Comparison of ENCODE assay signal across 8 cellular contexts in the genomic region with DNA sequence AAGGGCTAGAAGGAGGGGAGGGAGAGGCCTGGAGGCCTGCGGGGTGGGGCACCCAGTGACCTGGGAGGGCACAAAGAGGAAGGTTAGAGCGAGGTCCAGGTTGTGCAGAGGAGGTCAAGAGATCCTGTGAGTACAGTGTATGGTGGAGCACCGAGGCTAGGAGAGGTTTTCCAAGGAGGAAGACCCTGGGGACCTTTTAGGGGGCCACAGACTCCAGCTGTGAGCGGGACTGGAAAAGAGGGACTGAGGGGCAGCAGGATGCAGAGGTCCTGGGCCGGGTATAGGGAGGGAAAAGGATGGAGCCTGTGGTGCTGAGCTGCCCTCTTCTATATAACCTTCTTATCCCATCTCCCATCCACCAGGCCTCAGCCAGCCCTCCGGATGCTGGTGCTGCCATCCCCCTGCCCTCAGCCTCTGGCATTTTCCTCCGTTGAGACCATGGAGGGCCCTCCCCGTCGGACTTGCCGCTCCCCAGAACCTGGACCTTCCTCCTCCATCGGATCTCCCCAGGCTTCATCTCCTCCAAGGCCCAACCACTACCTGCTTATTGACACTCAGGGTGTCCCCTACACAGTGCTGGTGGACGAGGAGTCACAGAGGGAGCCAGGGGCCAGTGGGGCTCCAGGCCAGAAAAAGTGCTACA. TPM values are rescaled to one million over a fixed set of nuclear protein-coding genes. Genes with fewer than 3 reads are reported as not detected.
DNase-seq lines count a peak whose midpoint lies in the region; ATAC-seq, FAIRE-seq and TF ChIP-seq lines count a peak whose summit lies in the region.

No MANE protein-coding gene starts in this region.

- H3K4me1 ChIP-seq in HepG2 (ENCODE audit: insufficient read depth, low read length) = peaks cover 61% of the 10 kb centered on the region
- H3K4me1 ChIP-seq in thymus (ENCODE audit: control insufficient read depth, insufficient read depth, low read length) = peaks cover 33% of the 10 kb centered on the region

- peaks cover 41% of the 10 kb centered on the region for H3K79me2 ChIP-seq in HepG2 (ENCODE audit: insufficient read depth, low read length)

- CTCF ChIA-PET in activated CD4-positive, alpha-beta T cell treated with anti-CD3 and anti-CD28 coated beads, Interleukin-2, amount 10 ng/mL, durations not matched to agents 7 days and 5 days (lab: Charles Lee) = interaction anchor here (1.1 to 2.2 kb wide), 2 partner anchors 9 to 10 kb away, joined by 3 to 11 read pairs; a partner anchor contains a TSS
- CTCF ChIA-PET in HepG2 (lab: Yijun Ruan, JAX; ENCODE audit: low intra/inter-chr PET ratio, low total read pairs) = interaction anchor here (1.1 kb wide), 1 partner anchor 9 kb away, joined by 3 read pairs; no protein-coding TSS in a partner anchor

- 35% methylated on average over 12 of the region's 12 CpGs for whole genome bisulfite sequencing in HepG2 (ENCODE audit: low lambda C conversion rate)
- WGBS in thymus = 73% methylated on average over 12 of the region's 12 CpGs

- H3K4me3 ChIP-seq in astrocyte of the spinal cord (ENCODE audit: low read depth, low read length) (peak overlapping the region; percentile 75), HepG2 (replicated peaks in 1 of 3; ENCODE audit: insufficient read depth in 1 of 3, low read depth in 2 of 3, low read length in 3 of 3) (peak overlapping the region; percentile 92 to 96 (median 92)), thymus (ENCODE audit: low read length) (peak overlapping the region; percentile 65)

- no TSS peak for BruUV-seq in HepG2 (replicated peaks; lab: Mats Ljungman, UMichigan)

- TF ChIP-seq RAD21 in HepG2 (CRISPR knock-in tag; IDR thresholded peaks at IDR 0.05) = no peak

- peaks cover 0 to 10% of the 10 kb centered on the region in 2 experiments; a peak in 2 of 5 replicates for H3K36me3 ChIP-seq in HepG2 (replicated peaks in 1 of 2; ENCODE audit: control insufficient read depth in 1 of 2, insufficient read depth in 2 of 2, low read length in 2 of 2)
- peaks cover 12% of the 10 kb centered on the region for H3K36me3 ChIP-seq in thymus (ENCODE audit: control insufficient read depth, insufficient read depth)

- peak overlapping the region; percentile 93 for H3K4me3 Mint-ChIP-seq in activated CD4-positive, alpha-beta T cell treated with anti-CD3 and anti-CD28 coated beads, Interleukin-2, amount 10 ng/mL, durations not matched to agents 7 days and 5 days

- H4K20me1 ChIP-seq in HepG2 (ENCODE audit: insufficient read depth, low read length) = no peaks in the 10 kb centered on the region

- H3K27me3 Mint-ChIP-seq in activated CD4-positive, alpha-beta T cell treated with anti-CD3 and anti-CD28 coated beads, Interleukin-2, amount 10 ng/mL, durations not matched to agents 7 days and 5 days = no peaks in the 10 kb centered on the region

- H3K9me3 ChIP-seq in HepG2 (ENCODE audit: low read length) (no peaks in the 10 kb centered on the region), thymus (ENCODE audit: control insufficient read depth) (no peaks in the 10 kb centered on the region)

- intact Hi-C loops in HepG2 (cut with micrococcal nuclease; ENCODE audit: unreplicated experiment) = no loop called here

- 0 out of 4 replicates have a peak, but pooled peaks of 1 of the 2 experiments have one; percentile 20 for TF ChIP-seq POLR2A in HepG2 (IDR thresholded peaks at IDR 0.05; ENCODE audit: insufficient read depth in 1 of 2, low read depth in 2 of 2, low read length in 2 of 2)

- no peak for DNase-seq in activated CD4-positive, alpha-beta T cell treated with anti-CD3 and anti-CD28 coated beads, Interleukin-2, amount 10 ng/mL, durations not matched to agents 7 days and 5 days
- DNase-seq in activated CD4-positive, alpha-beta T cell treated with anti-CD3 and anti-CD28 coated beads for 48 hours = no peak
- DNase-seq in astrocyte of the spinal cord (ENCODE audit: low read depth, low spot score) (no peak), HepG2 (ENCODE audit: low spot score) (no peak), DMS79 treated with DMSO at 0.1 percent for 48 hours (lab: John Stamatoyannopoulos, UW) (no peak), cerebellar cortex (ENCODE audit: low spot score) (no peak), G401 (ENCODE audit: low spot score) (no peak)

- H3K27ac Mint-ChIP-seq in activated CD4-positive, alpha-beta T cell treated with anti-CD3 and anti-CD28 coated beads, Interleukin-2, amount 10 ng/mL, durations not matched to agents 7 days and 5 days = peak overlapping the region; percentile 98

- TF ChIP-seq CTCF in astrocyte of the spinal cord (IDR thresholded peaks at IDR 0.05; ENCODE audit: low read depth, low read length) (no peak), HepG2 (CRISPR knock-in tag; IDR thresholded peaks at IDR 0.05) (no peak)

- TF ChIP-seq EP300 in HepG2 (IDR thresholded peaks at IDR 0.05; ENCODE audit: low read depth in 2 of 2, low read length in 2 of 2) = no peak
- TF ChIP-seq EP300 in HepG2 (CRISPR knock-in tag; IDR thresholded peaks at IDR 0.05; ENCODE audit: borderline replicate concordance) = no peak

- POLR2A ChIA-PET in activated CD4-positive, alpha-beta T cell treated with anti-CD3 and anti-CD28 coated beads, Interleukin-2, amount 10 ng/mL, durations not matched to agents 7 days and 5 days (lab: Charles Lee) = no interaction called here
- POLR2A ChIA-PET in HepG2 (lab: Yijun Ruan, JAX) = interaction anchor here (2.4 kb wide), 1 partner anchor 10 kb away, joined by 10 read pairs; a partner anchor contains a TSS

- H3K36me3 Mint-ChIP-seq in activated CD4-positive, alpha-beta T cell treated with anti-CD3 and anti-CD28 coated beads, Interleukin-2, amount 10 ng/mL, durations not matched to agents 7 days and 5 days (ENCODE audit: low read depth) = peaks cover 25% of the 10 kb centered on the region

- ATAC-seq in HepG2 = no peak

- H3K9me3 Mint-ChIP-seq in activated CD4-positive, alpha-beta T cell treated with anti-CD3 and anti-CD28 coated beads, Interleukin-2, amount 10 ng/mL, durations not matched to agents 7 days and 5 days = no peaks in the 10 kb centered on the region

- H3K4me2 ChIP-seq in HepG2 (ENCODE audit: low read depth, low read length) = peak overlapping the region; percentile 84

- peaks cover 52% of the 10 kb centered on the region for H3K4me1 Mint-ChIP-seq in activated CD4-positive, alpha-beta T cell treated with anti-CD3 and anti-CD28 coated beads, Interleukin-2, amount 10 ng/mL, durations not matched to agents 7 days and 5 days

- in situ Hi-C loops in astrocyte of the spinal cord (cut with HindIII; ENCODE audit: low sequenced_read_pairs) = no loop called here
- in situ Hi-C loops in HepG2 (cut with HindIII; ENCODE audit: extremely low pct_ligation_motif_present, low pct_unique_long_range_greater_than_20kb) = no loop called here
- in situ Hi-C loops in G401 (cut with HindIII; ENCODE audit: low sequenced_read_pairs) = no loop called here

- H2AFZ ChIP-seq in HepG2 (ENCODE audit: low read length) = no peak overlapping the region

- H3K27ac ChIP-seq in HepG2 (ENCODE audit: extremely low read length, insufficient read depth, low read length) (peak overlapping the region; percentile 79), thymus (ENCODE audit: low read depth) (no peak overlapping the region)

- no peaks in the 10 kb centered on the region; a peak in 1 of 5 replicates for H3K27me3 ChIP-seq in HepG2 (ENCODE audit: control insufficient read depth in 1 of 2, insufficient read depth in 2 of 2, low read length in 2 of 2)
- H3K27me3 ChIP-seq in thymus (ENCODE audit: control insufficient read depth, insufficient read depth) = no peaks in the 10 kb centered on the region

- H3K9ac ChIP-seq in HepG2 (ENCODE audit: insufficient read depth, low read depth, low read length) = peak overlapping the region; percentile 84

- no peak for FAIRE-seq in HepG2 (lab: Jason Lieb, UNC)

RNA-seq across cellular contexts. Expression of a gene that starts 0.9 kb away (rescaled TPM):
- total RNA-seq in activated CD4-positive, alpha-beta T cell treated with anti-CD3 and anti-CD28 coated beads, Interleukin-2, amount 10 ng/mL, durations not matched to agents 7 days and 5 days = 10 to 100 TPM; 24.1 to 25.5 TPM
- total RNA-seq in HepG2 (2016; rRNA removed; fragmentation: Illumina TruSeq; extraction: Trizol) = 18.4 and 19.6 TPM in 2 replicates
- 34.0 and 35.7 TPM in 2 replicates for total RNA-seq in HepG2 (2016; cell fraction: cytosol; rRNA removed; fragmentation: Illumina TruSeq; extraction: Trizol; ENCODE audit: low read depth)
- 17.7 and 20.9 TPM in 2 replicates for total RNA-seq in HepG2 (2016; cell fraction: insoluble cytoplasmic fraction; rRNA removed; fragmentation: Illumina TruSeq; extraction: Trizol)
- total RNA-seq in HepG2 (2016; cell fraction: membrane; rRNA removed; fragmentation: Illumina TruSeq; extraction: Trizol) = 38.4 and 42.1 TPM in 2 replicates
- 10.8 and 12.4 TPM in 2 replicates for total RNA-seq in HepG2 (2016; cell fraction: nucleus; rRNA removed; fragmentation: Illumina TruSeq; extraction: Trizol)
- 49.5 and 52.6 TPM in 2 replicates for polyA plus RNA-seq in HepG2 (2011; rRNA removed)
- polyA plus RNA-seq in HepG2 (2011; cell fraction: cytosol; rRNA removed) = 38.8 and 63.7 TPM in 2 replicates
- 31.7 and 33.0 TPM in 2 replicates for polyA plus RNA-seq in HepG2 (2011; cell fraction: nucleus; rRNA removed)
- polyA plus RNA-seq in HepG2 (2012) = 36.3 and 55.4 TPM in 2 replicates
- 26.5 and 29.6 TPM in 2 replicates for polyA plus RNA-seq in HepG2 (2016; cell fraction: cytosol; fragmentation: Illumina TruSeq; extraction: Trizol; ENCODE audit: low read depth)
- polyA plus RNA-seq in HepG2 (2016; cell fraction: insoluble cytoplasmic fraction; fragmentation: Illumina TruSeq; extraction: Trizol; ENCODE audit: low read depth) = 17.0 and 19.4 TPM in 2 replicates
- polyA plus RNA-seq in HepG2 (2016; cell fraction: membrane; fragmentation: Illumina TruSeq; extraction: Trizol; ENCODE audit: low read depth) = 31.3 and 37.7 TPM in 2 replicates
- 21.8 and 23.7 TPM in 2 replicates for polyA plus RNA-seq in HepG2 (2016; cell fraction: nucleus; fragmentation: Illumina TruSeq; extraction: Trizol; ENCODE audit: insufficient read depth, low read depth)
- polyA minus RNA-seq in HepG2 (2011; rRNA and poly(A)+ RNA removed; ENCODE audit: low replicate concordance) = 18.8 and 71.6 TPM in 2 replicates
- 32.7 and 49.8 TPM in 2 replicates for polyA minus RNA-seq in HepG2 (2011; cell fraction: cytosol; rRNA and poly(A)+ RNA removed)
- 8.4 and 9.6 TPM in 2 replicates for polyA minus RNA-seq in HepG2 (2011; cell fraction: nucleus; rRNA and poly(A)+ RNA removed)
- 22.9 TPM for polyA plus RNA-seq in thymus
- total RNA-seq in G401 (2014; rRNA removed; shearing (Covaris generic)) = 31.0 and 53.7 TPM in 2 replicates

RNA-seq across cellular contexts. Expression of a gene that starts 3.5 kb away (rescaled TPM):
- 10 to 100 TPM; 44.6 to 45.9 TPM for total RNA-seq in activated CD4-positive, alpha-beta T cell treated with anti-CD3 and anti-CD28 coated beads, Interleukin-2, amount 10 ng/mL, durations not matched to agents 7 days and 5 days
- 3.0 and 4.4 TPM in 2 replicates for total RNA-seq in HepG2 (2016; rRNA removed; fragmentation: Illumina TruSeq; extraction: Trizol)
- 4.9 and 7.2 TPM in 2 replicates for total RNA-seq in HepG2 (2016; cell fraction: cytosol; rRNA removed; fragmentation: Illumina TruSeq; extraction: Trizol; ENCODE audit: low read depth)
- total RNA-seq in HepG2 (2016; cell fraction: insoluble cytoplasmic fraction; rRNA removed; fragmentation: Illumina TruSeq; extraction: Trizol) = 1.4 and 3.8 TPM in 2 replicates
- total RNA-seq in HepG2 (2016; cell fraction: membrane; rRNA removed; fragmentation: Illumina TruSeq; extraction: Trizol) = 6.2 and 8.6 TPM in 2 replicates
- 3.4 and 4.3 TPM in 2 replicates for total RNA-seq in HepG2 (2016; cell fraction: nucleus; rRNA removed; fragmentation: Illumina TruSeq; extraction: Trizol)
- polyA plus RNA-seq in HepG2 (2011; rRNA removed) (6.0 and 7.0 TPM in 2 replicates), thymus (32.9 TPM)
- polyA plus RNA-seq in HepG2 (2011; cell fraction: cytosol; rRNA removed) = 4.7 and 7.3 TPM in 2 replicates
- 27.6 and 35.1 TPM in 2 replicates for polyA plus RNA-seq in HepG2 (2011; cell fraction: nucleus; rRNA removed)
- 18.9 and 26.2 TPM in 2 replicates for polyA plus RNA-seq in HepG2 (2012)
- polyA plus RNA-seq in HepG2 (2016; cell fraction: cytosol; fragmentation: Illumina TruSeq; extraction: Trizol; ENCODE audit: low read depth) = 32.0 and 36.6 TPM in 2 replicates
- 11.3 and 16.8 TPM in 2 replicates for polyA plus RNA-seq in HepG2 (2016; cell fraction: insoluble cytoplasmic fraction; fragmentation: Illumina TruSeq; extraction: Trizol; ENCODE audit: low read depth)
- polyA plus RNA-seq in HepG2 (2016; cell fraction: membrane; fragmentation: Illumina TruSeq; extraction: Trizol; ENCODE audit: low read depth) = 30.4 and 35.3 TPM in 2 replicates
- polyA plus RNA-seq in HepG2 (2016; cell fraction: nucleus; fragmentation: Illumina TruSeq; extraction: Trizol; ENCODE audit: insufficient read depth, low read depth) = 20.0 and 25.7 TPM in 2 replicates
- polyA minus RNA-seq in HepG2 (2011; rRNA and poly(A)+ RNA removed; ENCODE audit: low replicate concordance) = 7.9 and 9.8 TPM in 2 replicates
- 8.1 and 9.1 TPM in 2 replicates for polyA minus RNA-seq in HepG2 (2011; cell fraction: cytosol; rRNA and poly(A)+ RNA removed)
- 7.1 and 8.8 TPM in 2 replicates for polyA minus RNA-seq in HepG2 (2011; cell fraction: nucleus; rRNA and poly(A)+ RNA removed)
- 5.1 and 17.4 TPM in 2 replicates for total RNA-seq in G401 (2014; rRNA removed; shearing (Covaris generic))

RNA-seq across cellular contexts. Expression of a gene that starts 3.7 kb away (rescaled TPM):
- total RNA-seq in activated CD4-positive, alpha-beta T cell treated with anti-CD3 and anti-CD28 coated beads, Interleukin-2, amount 10 ng/mL, durations not matched to agents 7 days and 5 days = 1 to 10 TPM; 8.3 to 8.8 TPM
- 7.0 and 8.8 TPM in 2 replicates for total RNA-seq in HepG2 (2016; rRNA removed; fragmentation: Illumina TruSeq; extraction: Trizol)
- total RNA-seq in HepG2 (2016; cell fraction: cytosol; rRNA removed; fragmentation: Illumina TruSeq; extraction: Trizol; ENCODE audit: low read depth) = 10.8 and 12.3 TPM in 2 replicates
- total RNA-seq in HepG2 (2016; cell fraction: insoluble cytoplasmic fraction; rRNA removed; fragmentation: Illumina TruSeq; extraction: Trizol) = 4.5 and 9.6 TPM in 2 replicates
- total RNA-seq in HepG2 (2016; cell fraction: membrane; rRNA removed; fragmentation: Illumina TruSeq; extraction: Trizol) = 15.2 and 19.5 TPM in 2 replicates
- 4.3 and 4.4 TPM in 2 replicates for total RNA-seq in HepG2 (2016; cell fraction: nucleus; rRNA removed; fragmentation: Illumina TruSeq; extraction: Trizol)
- 4.7 and 6.2 TPM in 2 replicates for polyA plus RNA-seq in HepG2 (2011; rRNA removed)
- 3.2 and 6.1 TPM in 2 replicates for polyA plus RNA-seq in HepG2 (2011; cell fraction: cytosol; rRNA removed)
- polyA plus RNA-seq in HepG2 (2011; cell fraction: nucleus; rRNA removed) = 12.9 and 13.3 TPM in 2 replicates
- 4.6 and 4.9 TPM in 2 replicates for polyA plus RNA-seq in HepG2 (2012)
- 17.8 and 22.3 TPM in 2 replicates for polyA plus RNA-seq in HepG2 (2016; cell fraction: cytosol; fragmentation: Illumina TruSeq; extraction: Trizol; ENCODE audit: low read depth)
- 10.6 and 16.4 TPM in 2 replicates for polyA plus RNA-seq in HepG2 (2016; cell fraction: insoluble cytoplasmic fraction; fragmentation: Illumina TruSeq; extraction: Trizol; ENCODE audit: low read depth)
- polyA plus RNA-seq in HepG2 (2016; cell fraction: membrane; fragmentation: Illumina TruSeq; extraction: Trizol; ENCODE audit: low read depth) = 23.8 and 25.2 TPM in 2 replicates
- polyA plus RNA-seq in HepG2 (2016; cell fraction: nucleus; fragmentation: Illumina TruSeq; extraction: Trizol; ENCODE audit: insufficient read depth, low read depth) = 20.2 and 22.7 TPM in 2 replicates
- 4.4 and 6.2 TPM in 2 replicates for polyA minus RNA-seq in HepG2 (2011; rRNA and poly(A)+ RNA removed; ENCODE audit: low replicate concordance)
- 1.8 and 3.4 TPM in 2 replicates for polyA minus RNA-seq in HepG2 (2011; cell fraction: cytosol; rRNA and poly(A)+ RNA removed)
- 2.2 and 3.9 TPM in 2 replicates for polyA minus RNA-seq in HepG2 (2011; cell fraction: nucleus; rRNA and poly(A)+ RNA removed)
- 17.2 TPM for polyA plus RNA-seq in thymus
- total RNA-seq in G401 (2014; rRNA removed; shearing (Covaris generic)) = 24.9 and 29.0 TPM in 2 replicates

RNA-seq across cellular contexts. Expression of a gene that starts 10.5 kb away (rescaled TPM):
- total RNA-seq in activated CD4-positive, alpha-beta T cell treated with anti-CD3 and anti-CD28 coated beads, Interleukin-2, amount 10 ng/mL, durations not matched to agents 7 days and 5 days = 100 to 1,000 TPM; 239 to 281 TPM
- 124 and 127 TPM in 2 replicates for total RNA-seq in HepG2 (2016; rRNA removed; fragmentation: Illumina TruSeq; extraction: Trizol)
- total RNA-seq in HepG2 (2016; cell fraction: cytosol; rRNA removed; fragmentation: Illumina TruSeq; extraction: Trizol; ENCODE audit: low read depth) = 22.0 and 23.9 TPM in 2 replicates
- 117 and 129 TPM in 2 replicates for total RNA-seq in HepG2 (2016; cell fraction: insoluble cytoplasmic fraction; rRNA removed; fragmentation: Illumina TruSeq; extraction: Trizol)
- total RNA-seq in HepG2 (2016; cell fraction: membrane; rRNA removed; fragmentation: Illumina TruSeq; extraction: Trizol) = 34.1 and 39.9 TPM in 2 replicates
- total RNA-seq in HepG2 (2016; cell fraction: nucleus; rRNA removed; fragmentation: Illumina TruSeq; extraction: Trizol) = 67.4 and 78.0 TPM in 2 replicates
- 84.3 and 116 TPM in 2 replicates for polyA plus RNA-seq in HepG2 (2011; rRNA removed)
- 64.9 and 87.3 TPM in 2 replicates for polyA plus RNA-seq in HepG2 (2011; cell fraction: cytosol; rRNA removed)
- polyA plus RNA-seq in HepG2 (2011; cell fraction: nucleus; rRNA removed) = 388 and 484 TPM in 2 replicates
- polyA plus RNA-seq in HepG2 (2012) = 86.8 and 111 TPM in 2 replicates
- polyA plus RNA-seq in HepG2 (2016; cell fraction: cytosol; fragmentation: Illumina TruSeq; extraction: Trizol; ENCODE audit: low read depth) = 10.3 TPM in 2 replicates
- 146 and 162 TPM in 2 replicates for polyA plus RNA-seq in HepG2 (2016; cell fraction: insoluble cytoplasmic fraction; fragmentation: Illumina TruSeq; extraction: Trizol; ENCODE audit: low read depth)
- 21.2 and 21.5 TPM in 2 replicates for polyA plus RNA-seq in HepG2 (2016; cell fraction: membrane; fragmentation: Illumina TruSeq; extraction: Trizol; ENCODE audit: low read depth)
- 178 and 182 TPM in 2 replicates for polyA plus RNA-seq in HepG2 (2016; cell fraction: nucleus; fragmentation: Illumina TruSeq; extraction: Trizol; ENCODE audit: insufficient read depth, low read depth)
- polyA minus RNA-seq in HepG2 (2011; rRNA and poly(A)+ RNA removed; ENCODE audit: low replicate concordance) = 124 and 144 TPM in 2 replicates
- polyA minus RNA-seq in HepG2 (2011; cell fraction: cytosol; rRNA and poly(A)+ RNA removed) = 41.7 and 55.9 TPM in 2 replicates
- 60.4 and 76.0 TPM in 2 replicates for polyA minus RNA-seq in HepG2 (2011; cell fraction: nucleus; rRNA and poly(A)+ RNA removed)
- 123 TPM for polyA plus RNA-seq in thymus
- 239 and 262 TPM in 2 replicates for total RNA-seq in G401 (2014; rRNA removed; shearing (Covaris generic))

RNA-seq across cellular contexts. Expression of a gene that starts 19.9 kb away (rescaled TPM):
- total RNA-seq in activated CD4-positive, alpha-beta T cell treated with anti-CD3 and anti-CD28 coated beads, Interleukin-2, amount 10 ng/mL, durations not matched to agents 7 days and 5 days = 1 to 10 TPM; 4.3 to 5.8 TPM
- total RNA-seq in HepG2 (2016; rRNA removed; fragmentation: Illumina TruSeq; extraction: Trizol) = 4.0 and 4.2 TPM in 2 replicates
- 1.1 and 1.3 TPM in 2 replicates for total RNA-seq in HepG2 (2016; cell fraction: cytosol; rRNA removed; fragmentation: Illumina TruSeq; extraction: Trizol; ENCODE audit: low read depth)
- 3.2 and 4.6 TPM in 2 replicates for total RNA-seq in HepG2 (2016; cell fraction: insoluble cytoplasmic fraction; rRNA removed; fragmentation: Illumina TruSeq; extraction: Trizol)
- 3.3 and 3.7 TPM in 2 replicates for total RNA-seq in HepG2 (2016; cell fraction: membrane; rRNA removed; fragmentation: Illumina TruSeq; extraction: Trizol)
- total RNA-seq in HepG2 (2016; cell fraction: nucleus; rRNA removed; fragmentation: Illumina TruSeq; extraction: Trizol) = 1.9 and 2.1 TPM in 2 replicates
- polyA plus RNA-seq in HepG2 (2011; rRNA removed) (4.1 and 5.1 TPM in 2 replicates), thymus (5.4 TPM)
- polyA plus RNA-seq in HepG2 (2011; cell fraction: cytosol; rRNA removed) = 2.9 and 3.0 TPM in 2 replicates
- polyA plus RNA-seq in HepG2 (2011; cell fraction: nucleus; rRNA removed) = 9.8 and 12.0 TPM in 2 replicates
- polyA plus RNA-seq in HepG2 (2012) = 4.6 and 5.3 TPM in 2 replicates
- polyA plus RNA-seq in HepG2 (2016; cell fraction: cytosol; fragmentation: Illumina TruSeq; extraction: Trizol; ENCODE audit: low read depth) = 1.1 and 1.2 TPM in 2 replicates
- polyA plus RNA-seq in HepG2 (2016; cell fraction: insoluble cytoplasmic fraction; fragmentation: Illumina TruSeq; extraction: Trizol; ENCODE audit: low read depth) = 4.7 and 4.8 TPM in 2 replicates
- 1.6 and 1.9 TPM in 2 replicates for polyA plus RNA-seq in HepG2 (2016; cell fraction: membrane; fragmentation: Illumina TruSeq; extraction: Trizol; ENCODE audit: low read depth)
- polyA plus RNA-seq in HepG2 (2016; cell fraction: nucleus; fragmentation: Illumina TruSeq; extraction: Trizol; ENCODE audit: insufficient read depth, low read depth) = 4.1 and 5.8 TPM in 2 replicates
- 2.9 and 8.2 TPM in 2 replicates for polyA minus RNA-seq in HepG2 (2011; rRNA and poly(A)+ RNA removed; ENCODE audit: low replicate concordance)
- polyA minus RNA-seq in HepG2 (2011; cell fraction: cytosol; rRNA and poly(A)+ RNA removed) = 1.7 and 2.9 TPM in 2 replicates
- 4.8 and 5.4 TPM in 2 replicates for polyA minus RNA-seq in HepG2 (2011; cell fraction: nucleus; rRNA and poly(A)+ RNA removed)
- total RNA-seq in G401 (2014; rRNA removed; shearing (Covaris generic)) = 6.8 and 21.0 TPM in 2 replicates
